ENCODE assay signal across 10 cellular contexts in the genomic region with DNA sequence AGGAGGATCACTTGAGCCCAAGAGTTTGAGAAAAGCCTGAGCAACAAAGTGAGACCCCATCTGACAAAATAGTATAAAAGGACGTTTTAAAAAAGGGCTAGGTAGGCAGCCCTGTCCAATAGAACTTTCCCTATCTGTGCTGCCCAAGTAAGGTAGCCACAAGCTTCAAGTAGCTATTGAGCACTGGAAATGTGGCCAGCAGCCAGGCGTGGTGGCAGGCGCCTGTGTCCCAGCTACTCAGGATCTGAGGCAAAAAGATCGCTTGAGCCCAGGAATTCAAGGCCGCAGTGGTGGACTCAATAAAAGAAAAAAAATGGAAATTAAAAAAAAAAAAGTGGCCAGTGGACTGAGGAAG. TPM values are rescaled to one million over a fixed set of nuclear protein-coding genes. Genes with fewer than 3 reads are reported as not detected.
DNase-seq lines count a peak whose midpoint lies in the region; TF ChIP-seq lines count a peak whose summit lies in the region.
"Had no signal": no experiment of that assay in that cellular context is flagged by ENCODE, and none has a peak within 500 bp of the region (broad histone marks: within the 10 kb centered on the region; RNA-seq: fewer than 3 reads in every experiment).

No MANE protein-coding gene starts in this region.

- H3K9ac ChIP-seq in HUES6 (ENCODE audit: low read length): peak overlapping the region; percentile 95
- no peak overlapping the region for H3K9ac ChIP-seq in neural progenitor cell

- H3K27me3 Mint-ChIP-seq in Caco-2 (ENCODE audit: insufficient read depth, unreplicated experiment) (no peaks in the 10 kb centered on the region), neural progenitor cell (ENCODE audit: insufficient read depth, low read depth) (peaks cover 2% of the 10 kb centered on the region)

- H3K36me3 ChIP-seq in Caco-2 (ENCODE audit: control insufficient read depth, insufficient read depth, low read length): no peaks in the 10 kb centered on the region
- no peaks in the 10 kb centered on the region for H3K36me3 ChIP-seq in HUES6 (ENCODE audit: control insufficient read depth, insufficient read depth, low read length)
- no peaks in the 10 kb centered on the region for H3K36me3 ChIP-seq in neural progenitor cell

- TF ChIP-seq CTCF in Caco-2 (IDR thresholded peaks at IDR 0.05; ENCODE audit: insufficient read depth in 1 of 2, low read depth in 1 of 2, low read length in 1 of 2, severe bottlenecking in 1 of 2, unreplicated experiment in 1 of 2) (no peak), neural progenitor cell (IDR thresholded peaks at IDR 0.05) (no peak)

- H3K27me3 ChIP-seq in Caco-2 (replicated peaks; ENCODE audit: control insufficient read depth, insufficient read depth, low read length) (no peaks in the 10 kb centered on the region), HUES6 (ENCODE audit: control insufficient read depth, insufficient read depth, low read length) (no peaks in the 10 kb centered on the region), neural progenitor cell (no peaks in the 10 kb centered on the region)

- peak overlapping the region; percentile 98 for H3K27ac Mint-ChIP-seq in Caco-2 (ENCODE audit: unreplicated experiment)
- peak overlapping the region; percentile 88 for H3K27ac Mint-ChIP-seq in neural progenitor cell

- peaks cover 11% of the 10 kb centered on the region for H3K79me2 ChIP-seq in neural progenitor cell (ENCODE audit: low read depth)

- H3K4me1 Mint-ChIP-seq in Caco-2 (ENCODE audit: low read depth, unreplicated experiment) (peaks cover 30% of the 10 kb centered on the region), neural progenitor cell (peaks cover 44% of the 10 kb centered on the region)

- CTCF ChIA-PET in Caco-2 (lab: Charles Lee): no interaction called here

- DNase-seq in Caco-2 (no peak), astrocyte of the hippocampus (ENCODE audit: low read depth, low spot score) (peak; percentile 53), neural progenitor cell (ENCODE audit: low spot score) (no peak), T1000 (lab: John Stamatoyannopoulos, UW) (no peak), KG1 (lab: John Stamatoyannopoulos, UW) (no peak), DMS114 treated with DMSO at 0.1 percent for 48 hours (lab: John Stamatoyannopoulos, UW; ENCODE audit: unreplicated experiment) (no peak), A172 (ENCODE audit: low spot score) (no peak)
- DNase-seq: cortex of kidney, SW 1271 had no signal

- H3K9me3 ChIP-seq in Caco-2 (no peaks in the 10 kb centered on the region), HUES6 (ENCODE audit: control insufficient read depth, insufficient read depth, low read depth, low read length) (no peaks in the 10 kb centered on the region), neural progenitor cell (ENCODE audit: low read depth) (no peaks in the 10 kb centered on the region)

- POLR2A ChIA-PET in Caco-2 (lab: Charles Lee): interaction anchor here (0.7 kb wide), 1 partner anchor 190 kb away, joined by 3 read pairs; no protein-coding TSS in a partner anchor

- H3K27ac ChIP-seq in HUES6 (ENCODE audit: low read depth, low read length): peak overlapping the region; percentile 89; the same call in 1 of the 2 replicates
- H3K27ac ChIP-seq in neural progenitor cell: no peak overlapping the region

- intact Hi-C loops in Caco-2 (cut with micrococcal nuclease; ENCODE audit: unreplicated experiment): loop anchor here (2.0 kb wide), 1 partner anchor 19 kb away; no protein-coding TSS in a partner anchor

- no peak overlapping the region for H2AFZ ChIP-seq in neural progenitor cell (replicated peaks)

- H3K4me1 ChIP-seq in Caco-2: peaks cover 26% of the 10 kb centered on the region
- H3K4me1 ChIP-seq in HUES6 (ENCODE audit: control insufficient read depth, insufficient read depth, low read length): peaks cover 27% of the 10 kb centered on the region
- peaks cover 16% of the 10 kb centered on the region for H3K4me1 ChIP-seq in neural progenitor cell

- H3K36me3 Mint-ChIP-seq in Caco-2 (ENCODE audit: insufficient read depth, unreplicated experiment): peaks cover 35% of the 10 kb centered on the region
- H3K36me3 Mint-ChIP-seq in neural progenitor cell: no peaks in the 10 kb centered on the region

- no peaks in the 10 kb centered on the region for H4K20me1 ChIP-seq in neural progenitor cell (ENCODE audit: low read depth)

- H3K4me3 ChIP-seq in Caco-2 (ENCODE audit: low read depth, low read length): peak overlapping the region; percentile 38
- H3K4me3 ChIP-seq in HUES6 (ENCODE audit: low read depth, low read length): peak overlapping the region; percentile 64; the same call in 1 of the 2 replicates
- H3K4me3 ChIP-seq in neural progenitor cell: peak overlapping the region; percentile 56

- H3K9me3 Mint-ChIP-seq in Caco-2 (ENCODE audit: unreplicated experiment) (no peaks in the 10 kb centered on the region), neural progenitor cell (no peaks in the 10 kb centered on the region)

- H3F3A ChIP-seq in neural progenitor cell (ENCODE audit: low read depth): peaks cover 40% of the 10 kb centered on the region

- no TSS peak for BruUV-seq in Caco-2 (replicated peaks; lab: Mats Ljungman, UMichigan)

- peak overlapping the region; percentile 95 for H3K4me3 Mint-ChIP-seq in Caco-2 (ENCODE audit: unreplicated experiment)
- H3K4me3 Mint-ChIP-seq in neural progenitor cell: peak overlapping the region; percentile 63

- H3K4me2 ChIP-seq in neural progenitor cell: peak overlapping the region; percentile 95

RNA-seq across cellular contexts. Expression of gene NQO1, which starts 1.5 kb away (rescaled TPM):
- 96.2 and 119 TPM in 2 replicates for total RNA-seq in Caco-2 (2022)
- 11.4 and 18.1 TPM in 2 replicates for total RNA-seq in neural progenitor cell (ENCODE audit: low replicate concordance)
- total RNA-seq in A172 (2014; rRNA removed; shearing (Covaris generic)): 350 and 386 TPM in 2 replicates

RNA-seq across cellular contexts. Expression of gene NOB1, which starts 26.8 kb away (rescaled TPM):
- total RNA-seq in Caco-2 (2022) (115 and 120 TPM in 2 replicates), neural progenitor cell (ENCODE audit: low replicate concordance) (30.3 and 47.4 TPM in 2 replicates)
- 21.0 and 32.2 TPM in 2 replicates for total RNA-seq in A172 (2014; rRNA removed; shearing (Covaris generic))

RNA-seq across cellular contexts. Expression of gene WWP2, which starts 34.2 kb away (rescaled TPM):
- total RNA-seq in Caco-2 (2022): 39.7 and 43.9 TPM in 2 replicates
- 24.5 and 26.8 TPM in 2 replicates for total RNA-seq in neural progenitor cell (ENCODE audit: low replicate concordance)
- total RNA-seq in A172 (2014; rRNA removed; shearing (Covaris generic)): 16.4 and 23.2 TPM in 2 replicates
